9 cellular contexts compared by ENCODE assay signal in the genomic region with DNA sequence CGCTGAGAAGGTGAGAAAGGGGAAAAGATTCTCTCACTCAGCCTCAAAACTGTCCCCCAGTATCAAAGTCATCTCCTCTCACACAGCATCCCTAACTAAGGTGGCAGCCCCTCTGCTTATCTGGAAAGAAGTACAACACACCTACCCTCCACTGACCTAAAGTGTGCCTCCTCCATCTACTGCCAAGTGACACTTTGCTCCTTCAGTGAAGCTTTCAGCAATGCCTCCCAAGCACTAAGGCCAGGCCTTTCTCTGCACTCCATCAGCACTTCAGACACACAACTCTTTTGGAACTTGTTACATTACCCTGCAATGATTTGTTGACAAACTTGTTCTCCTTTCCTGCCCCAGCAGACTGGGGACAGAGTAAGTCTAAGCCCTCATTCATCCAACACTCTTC. TPM values are rescaled to one million over a fixed set of nuclear protein-coding genes. Genes with fewer than 3 reads are reported as not detected.
DNase-seq lines count a peak whose midpoint lies in the region; ATAC-seq and TF ChIP-seq lines count a peak whose summit lies in the region.
"Had no signal": no experiment of that assay in that cellular context is flagged by ENCODE, and none has a peak within 500 bp of the region (broad histone marks: within the 10 kb centered on the region; RNA-seq: fewer than 3 reads in every experiment).

No MANE protein-coding gene starts in this region.

- no peak for ATAC-seq in naive thymus-derived CD8-positive, alpha-beta T cell
- no peak for ATAC-seq in GM19452 (IDR thresholded peaks at IDR 0.05; ENCODE audit: unreplicated experiment)
- no peak for ATAC-seq in GM18870 (IDR thresholded peaks at IDR 0.05; ENCODE audit: unreplicated experiment)

- peaks cover 24% of the 10 kb centered on the region for H3K4me1 ChIP-seq in HUES6 (ENCODE audit: control insufficient read depth, insufficient read depth, low read length)

- POLR2A ChIA-PET in AG04449 (lab: Yijun Ruan, JAX), result interaction anchor here (1.1 to 3.3 kb wide), 3 partner anchors 14 to 34 kb away, joined by 3 to 23 read pairs (median 5); partner anchors contain the start of genes ZNF672 and ZNF692
- POLR2A ChIA-PET in naive thymus-derived CD8-positive, alpha-beta T cell (lab: Charles Lee), result interaction anchor here (5.7 kb wide), 1 partner anchor 13 kb away, joined by 103 read pairs; the partner anchor contains the start of gene ZNF672

- no peaks in the 10 kb centered on the region for H3K27me3 ChIP-seq in HUES6 (ENCODE audit: control insufficient read depth, insufficient read depth, low read length)
- H3K27me3 ChIP-seq in brain microvascular endothelial cell (replicated peaks), result no peaks in the 10 kb centered on the region

- peak overlapping the region; percentile 43 to 99 (median 86) for H3K27ac Mint-ChIP-seq in naive thymus-derived CD8-positive, alpha-beta T cell

- no peak overlapping the region for H3K27ac ChIP-seq in HUES6 (ENCODE audit: low read depth, low read length)
- H3K27ac ChIP-seq in brain microvascular endothelial cell, result no peak overlapping the region

- H3K4me1 Mint-ChIP-seq in naive thymus-derived CD8-positive, alpha-beta T cell, result peaks cover 36 to 82% (median 72%) of the 10 kb centered on the region in 4 donors

- H3K27me3 Mint-ChIP-seq in naive thymus-derived CD8-positive, alpha-beta T cell, result no peaks in the 10 kb centered on the region

- peak overlapping the region; percentile 9 for H3K9ac ChIP-seq in HUES6 (ENCODE audit: low read length)

- no peak for DNase-seq in AG04449 (ENCODE audit: low read depth, low spot score)
- no peak for DNase-seq in brain microvascular endothelial cell
- no peak for DNase-seq in naive thymus-derived CD8-positive, alpha-beta T cell
- no peak for DNase-seq in NCI-H2227 (lab: John Stamatoyannopoulos, UW; ENCODE audit: unreplicated experiment)
- DNase-seq in OCI-M1 (lab: John Stamatoyannopoulos, UW), result no peak
- DNase-seq: stimulated activated CD4-positive, alpha-beta T cell treated with anti-CD3 and anti-CD28 coated beads, Interleukin-1b, Interleukin-23, amount 100 ng/mL, for 48 hours had no signal

- in situ Hi-C loops in brain microvascular endothelial cell (cut with HindIII; ENCODE audit: low pct_ligation_motif_present, low sequenced_read_pairs), result no loop called here

- peaks cover 0 to 41% (median 5%) of the 10 kb centered on the region in 3 donors for H3K36me3 Mint-ChIP-seq in naive thymus-derived CD8-positive, alpha-beta T cell

- peak overlapping the region; percentile 91 to 100 (median 98) for H3K4me3 Mint-ChIP-seq in naive thymus-derived CD8-positive, alpha-beta T cell

- CTCF ChIA-PET in AG04449 (lab: Yijun Ruan, JAX), result interaction anchor here (1.5 kb wide), 1 partner anchor 18 kb away, joined by 5 read pairs; no protein-coding TSS in a partner anchor

- no peaks in the 10 kb centered on the region for H3K9me3 ChIP-seq in HUES6 (ENCODE audit: control insufficient read depth, insufficient read depth, low read depth, low read length)

- TF ChIP-seq CTCF in AG04449 (IDR thresholded peaks at IDR 0.05; ENCODE audit: insufficient read depth, low read length, missing control alignments) (no peak), brain microvascular endothelial cell (IDR thresholded peaks at IDR 0.05; ENCODE audit: low read depth, low read length, missing control alignments) (no peak)

- H3K36me3 ChIP-seq in HUES6 (ENCODE audit: control insufficient read depth, insufficient read depth, low read length) (peaks cover 44% of the 10 kb centered on the region), brain microvascular endothelial cell (replicated peaks) (peaks cover 22% of the 10 kb centered on the region)

- H3K4me3 ChIP-seq in AG04449 (ENCODE audit: low read depth, low read length), result peak overlapping the region; percentile 71
- H3K4me3 ChIP-seq in HUES6 (ENCODE audit: low read depth, low read length), result 0 out of 2 replicates have a peak overlapping the region, but pooled peaks have one; percentile 95
- peak overlapping the region; percentile 15 for H3K4me3 ChIP-seq in brain microvascular endothelial cell (ENCODE audit: low read depth, low read length)

- no peaks in the 10 kb centered on the region for H3K9me3 Mint-ChIP-seq in naive thymus-derived CD8-positive, alpha-beta T cell

RNA-seq across cellular contexts. Expression of gene SH3BP5L, which starts 1.4 kb away (rescaled TPM):
- total RNA-seq in naive thymus-derived CD8-positive, alpha-beta T cell, result 10 to 100 TPM; 28.5 to 29.9 TPM
- polyA plus RNA-seq in naive thymus-derived CD8-positive, alpha-beta T cell, result 1 to 10 TPM; 1.6 to 3.5 (median 2.6) TPM

RNA-seq across cellular contexts. Expression of gene ZNF672, which starts 13.7 kb away (rescaled TPM):
- total RNA-seq in naive thymus-derived CD8-positive, alpha-beta T cell, result 10 to 100 TPM; 35.8 to 37.2 TPM
- polyA plus RNA-seq in naive thymus-derived CD8-positive, alpha-beta T cell, result 10 to 100 TPM; 17.9 to 25.6 (median 19.6) TPM

RNA-seq across cellular contexts. Expression of gene ZNF692, which starts 34.6 kb away (rescaled TPM):
- 10 to 100 TPM; 68.9 to 69.6 TPM for total RNA-seq in naive thymus-derived CD8-positive, alpha-beta T cell
- polyA plus RNA-seq in naive thymus-derived CD8-positive, alpha-beta T cell, result 1 to 10 TPM; 5.2 to 9.3 (median 5.9) TPM

Comparison
In these comparisons a context has a peak if more than half of its experiments do, and no peak if none do; other contexts are left out.
1. H3K4me3 ChIP-seq: peak in every context shown above with its lines; median percentile 95 in HUES6; 71 in AG04449; 15 in brain microvascular endothelial cell.